In genomic region chr20:62621251-62622110, GRCh38 we compare ENCODE assay signal across 13 cellular contexts. TPM values are rescaled to one million over a fixed set of nuclear protein-coding genes. Genes with fewer than 3 reads are reported as not detected.
DNase-seq lines count a peak whose midpoint lies in the region; ATAC-seq lines count a peak whose summit lies in the region.
"Had no signal": no experiment of that assay in that cellular context is flagged by ENCODE, and none has a peak within 500 bp of the region (broad histone marks: within the 10 kb centered on the region; RNA-seq: fewer than 3 reads in every experiment).

No MANE protein-coding gene starts in this region.

- no peaks in the 10 kb centered on the region for H3K27me3 Mint-ChIP-seq in T-helper 2 cell treated with Interferon-gamma antibody and Interleukin-4, amounts not matched to agents 5 μg/mL and 100 μg/mL, for 36 hours (ENCODE audit: low read depth)
- no peaks in the 10 kb centered on the region for H3K27me3 Mint-ChIP-seq in activated CD4-positive, alpha-beta memory T cell treated with anti-CD3 and anti-CD28 coated beads, Interleukin-2, amount 10 ng/mL, durations not matched to agents 7 days and 5 days
- no peaks in the 10 kb centered on the region for H3K27me3 Mint-ChIP-seq in stimulated activated naive CD8-positive, alpha-beta T cell treated with anti-CD3 and anti-CD28 coated beads, Interleukin-15, amount 100 ng/mL, for 72 hours

- no peak for ATAC-seq in left ventricle myocardium superior
- ATAC-seq in stimulated activated naive CD8-positive, alpha-beta T cell treated with anti-CD3 and anti-CD28 coated beads, Interleukin-15, amount 100 ng/mL, for 72 hours: no peak

- H3K27ac ChIP-seq in Karpas-422 (ENCODE audit: low read length): no peak overlapping the region
- H3K27ac ChIP-seq: KMS-11 had no signal

- no peaks in the 10 kb centered on the region for H3K36me3 ChIP-seq in Karpas-422 (ENCODE audit: insufficient read depth, low read length)
- H3K36me3 ChIP-seq: adrenal gland had no signal

- no peaks in the 10 kb centered on the region for H3K79me2 ChIP-seq in Karpas-422 (ENCODE audit: low read length)

- POLR2A ChIA-PET in activated CD4-positive, alpha-beta memory T cell treated with anti-CD3 and anti-CD28 coated beads, Interleukin-2, amount 10 ng/mL, durations not matched to agents 7 days and 5 days (lab: Charles Lee): interaction anchor here (1.0 to 1.6 kb wide), 3 partner anchors 21 to 173 kb away, joined by 3 to 5 read pairs (median 3); partner anchors contain the start of gene SLCO4A1

- no peak for DNase-seq in T-helper 2 cell treated with Interferon-gamma antibody and Interleukin-4, amounts not matched to agents 5 μg/mL and 100 μg/mL, for 36 hours (ENCODE audit: low spot score)
- no peak for DNase-seq in T-helper 2 cell
- DNase-seq in activated CD4-positive, alpha-beta memory T cell treated with anti-CD3 and anti-CD28 coated beads, Interleukin-2, amount 10 ng/mL, durations not matched to agents 7 days and 5 days: no peak
- DNase-seq in left ventricle myocardium superior: peak; percentile 12
- no peak for DNase-seq in stimulated activated naive CD8-positive, alpha-beta T cell treated with anti-CD3 and anti-CD28 coated beads, Interleukin-15, amount 100 ng/mL, for 72 hours
- no peak for DNase-seq in Karpas-422
- DNase-seq in DMS79 treated with DMSO at 0.1 percent for 48 hours (lab: John Stamatoyannopoulos, UW): no peak
- no peak for DNase-seq in HCEC 1CT
- DNase-seq: adrenal gland, foreskin fibroblast, NCI-H2029 treated with DMSO at 0.1 percent for 48 hours had no signal

- H2AFZ ChIP-seq in Karpas-422 (ENCODE audit: low read length): no peak overlapping the region

- H3K9ac ChIP-seq in Karpas-422 (ENCODE audit: low read length): no peak overlapping the region
- H3K9ac ChIP-seq: KMS-11 had no signal

- no peaks in the 10 kb centered on the region for H4K20me1 ChIP-seq in Karpas-422 (ENCODE audit: insufficient read depth, low read depth, low read length)

- H3K4me1 ChIP-seq in Karpas-422 (ENCODE audit: low read length): peaks cover 17% of the 10 kb centered on the region

- H3K4me1 Mint-ChIP-seq in T-helper 2 cell treated with Interferon-gamma antibody and Interleukin-4, amounts not matched to agents 5 μg/mL and 100 μg/mL, for 36 hours (ENCODE audit: low read depth): peaks cover 48% of the 10 kb centered on the region
- peaks cover 65% of the 10 kb centered on the region for H3K4me1 Mint-ChIP-seq in activated CD4-positive, alpha-beta memory T cell treated with anti-CD3 and anti-CD28 coated beads, Interleukin-2, amount 10 ng/mL, durations not matched to agents 7 days and 5 days
- H3K4me1 Mint-ChIP-seq in stimulated activated naive CD8-positive, alpha-beta T cell treated with anti-CD3 and anti-CD28 coated beads, Interleukin-15, amount 100 ng/mL, for 72 hours: peaks cover 68% of the 10 kb centered on the region

- no peak overlapping the region for H3K4me3 ChIP-seq in Karpas-422 (ENCODE audit: low read length)
- H3K4me3 ChIP-seq: adrenal gland, coronary artery had no signal

- intact Hi-C loops in left ventricle myocardium superior (cut with micrococcal nuclease): no loop called here

- H3K9me2 ChIP-seq in Karpas-422 (replicated peaks; ENCODE audit: insufficient read depth, low read length): no peaks in the 10 kb centered on the region

- peak overlapping the region; percentile 32 for H3K4me3 Mint-ChIP-seq in T-helper 2 cell treated with Interferon-gamma antibody and Interleukin-4, amounts not matched to agents 5 μg/mL and 100 μg/mL, for 36 hours
- no peak overlapping the region for H3K4me3 Mint-ChIP-seq in activated CD4-positive, alpha-beta memory T cell treated with anti-CD3 and anti-CD28 coated beads, Interleukin-2, amount 10 ng/mL, durations not matched to agents 7 days and 5 days
- H3K4me3 Mint-ChIP-seq in stimulated activated naive CD8-positive, alpha-beta T cell treated with anti-CD3 and anti-CD28 coated beads, Interleukin-15, amount 100 ng/mL, for 72 hours: peak overlapping the region in 1 of 2 donors; percentile 45

- H3K27ac Mint-ChIP-seq in T-helper 2 cell treated with Interferon-gamma antibody and Interleukin-4, amounts not matched to agents 5 μg/mL and 100 μg/mL, for 36 hours: peak overlapping the region; percentile 85
- peak overlapping the region; percentile 29 for H3K27ac Mint-ChIP-seq in activated CD4-positive, alpha-beta memory T cell treated with anti-CD3 and anti-CD28 coated beads, Interleukin-2, amount 10 ng/mL, durations not matched to agents 7 days and 5 days
- H3K27ac Mint-ChIP-seq in stimulated activated naive CD8-positive, alpha-beta T cell treated with anti-CD3 and anti-CD28 coated beads, Interleukin-15, amount 100 ng/mL, for 72 hours: peak overlapping the region; percentile 37 to 67

- H3K4me2 ChIP-seq in Karpas-422 (ENCODE audit: low read depth, low read length, poor library complexity, severe bottlenecking): no peak overlapping the region
- H3K4me2 ChIP-seq: KMS-11 had no signal

- no peaks in the 10 kb centered on the region for H3K9me3 ChIP-seq in Karpas-422 (ENCODE audit: low read length)
- H3K9me3 ChIP-seq: adrenal gland had no signal

- no peaks in the 10 kb centered on the region for H3K9me3 Mint-ChIP-seq in T-helper 2 cell treated with Interferon-gamma antibody and Interleukin-4, amounts not matched to agents 5 μg/mL and 100 μg/mL, for 36 hours
- H3K9me3 Mint-ChIP-seq in activated CD4-positive, alpha-beta memory T cell treated with anti-CD3 and anti-CD28 coated beads, Interleukin-2, amount 10 ng/mL, durations not matched to agents 7 days and 5 days: no peaks in the 10 kb centered on the region
- H3K9me3 Mint-ChIP-seq in stimulated activated naive CD8-positive, alpha-beta T cell treated with anti-CD3 and anti-CD28 coated beads, Interleukin-15, amount 100 ng/mL, for 72 hours: no peaks in the 10 kb centered on the region

- H3K27me3 ChIP-seq in Karpas-422 (ENCODE audit: low read length): no peaks in the 10 kb centered on the region
- H3K27me3 ChIP-seq: adrenal gland had no signal

- H3K36me3 Mint-ChIP-seq in T-helper 2 cell treated with Interferon-gamma antibody and Interleukin-4, amounts not matched to agents 5 μg/mL and 100 μg/mL, for 36 hours (ENCODE audit: low read depth): no peaks in the 10 kb centered on the region
- H3K36me3 Mint-ChIP-seq in activated CD4-positive, alpha-beta memory T cell treated with anti-CD3 and anti-CD28 coated beads, Interleukin-2, amount 10 ng/mL, durations not matched to agents 7 days and 5 days (ENCODE audit: low read depth): no peaks in the 10 kb centered on the region

- CTCF ChIA-PET in activated CD4-positive, alpha-beta memory T cell treated with anti-CD3 and anti-CD28 coated beads, Interleukin-2, amount 10 ng/mL, durations not matched to agents 7 days and 5 days (lab: Charles Lee): no interaction called here

RNA-seq across cellular contexts. Expression of gene SLCO4A1, which starts 20.8 kb away (rescaled TPM):
- 10 to 100 TPM; 51.5 to 51.7 TPM for total RNA-seq in activated CD4-positive, alpha-beta memory T cell treated with anti-CD3 and anti-CD28 coated beads, Interleukin-2, amount 10 ng/mL, durations not matched to agents 7 days and 5 days
- 9.4 TPM for total RNA-seq in left ventricle myocardium superior
- total RNA-seq in Karpas-422 (2014; rRNA removed; shearing (Covaris generic); ENCODE audit: low replicate concordance): 0.72 TPM in 1 of 2 replicates, not detected in the other

Comparison
In these comparisons a context has a peak if more than half of its experiments do, and no peak if none do; other contexts are left out.
1. H3K27ac Mint-ChIP-seq: peak in every context shown above with its lines; median percentile 85 in T-helper 2 cell treated with Interferon-gamma antibody and Interleukin-4, amounts not matched to agents 5 μg/mL and 100 μg/mL, for 36 hours; 52 in stimulated activated naive CD8-positive, alpha-beta T cell treated with anti-CD3 and anti-CD28 coated beads, Interleukin-15, amount 100 ng/mL, for 72 hours; 29 in activated CD4-positive, alpha-beta memory T cell treated with anti-CD3 and anti-CD28 coated beads, Interleukin-2, amount 10 ng/mL, durations not matched to agents 7 days and 5 days.